7 cellular contexts compared by ENCODE assay signal in the genomic region with DNA sequence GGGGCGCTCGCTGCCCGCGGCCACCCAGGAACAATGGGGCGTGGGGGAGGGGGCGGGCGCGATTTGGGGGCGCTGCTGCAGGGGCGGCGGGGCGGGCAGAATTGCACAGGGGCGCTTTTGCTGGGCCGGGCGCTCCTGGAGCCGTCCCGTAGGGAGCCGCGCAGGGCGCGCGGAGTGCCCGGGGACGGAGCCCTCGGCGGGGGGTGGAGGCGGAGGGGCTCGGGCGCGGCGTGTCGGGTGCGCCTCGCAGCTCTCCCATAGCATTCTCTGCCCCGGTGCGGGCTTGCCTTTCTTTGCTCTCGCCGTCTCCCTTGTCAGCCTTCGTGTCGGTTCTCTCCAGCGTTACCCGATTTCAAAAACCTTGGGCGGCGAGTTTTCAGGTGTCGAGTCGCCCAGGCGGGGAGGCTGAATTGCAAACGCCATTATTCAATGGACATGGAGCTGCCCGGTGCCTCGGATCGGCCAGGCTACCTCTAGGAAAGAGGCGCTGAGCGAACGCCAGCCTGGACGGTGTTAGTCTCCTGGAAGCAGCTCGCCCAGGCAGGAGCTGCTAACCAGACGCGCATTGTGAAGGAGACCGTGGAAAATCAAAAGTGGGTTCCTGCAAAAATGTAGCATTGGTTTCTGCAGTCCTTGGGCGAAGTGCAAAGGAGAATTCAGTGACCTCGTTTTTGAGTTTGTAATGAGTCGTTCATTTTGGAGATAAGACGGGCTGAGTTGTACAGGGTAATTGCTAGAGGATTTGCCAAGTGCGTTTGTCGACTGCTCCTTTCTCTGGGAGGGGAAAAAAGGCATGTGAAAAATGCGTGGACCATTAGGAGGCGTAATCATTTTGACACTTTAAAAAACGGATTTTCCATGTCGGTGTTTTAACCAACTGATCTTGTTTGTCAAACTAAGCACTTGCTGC. TPM values are rescaled to one million over a fixed set of nuclear protein-coding genes. Genes with fewer than 3 reads are reported as not detected.
DNase-seq lines count a peak whose midpoint lies in the region; ATAC-seq and TF ChIP-seq lines count a peak whose summit lies in the region.

No MANE protein-coding gene starts in this region.

- no peaks in the 10 kb centered on the region for H3K36me3 Mint-ChIP-seq in activated naive CD4-positive, alpha-beta T cell treated with anti-CD3 and anti-CD28 coated beads, Interleukin-2, amount 10 ng/mL, durations not matched to agents 7 days and 5 days
- H3K36me3 Mint-ChIP-seq in glutamatergic neuron (ENCODE audit: unreplicated experiment): no peaks in the 10 kb centered on the region

- H3K9me3 Mint-ChIP-seq in activated naive CD4-positive, alpha-beta T cell treated with anti-CD3 and anti-CD28 coated beads, Interleukin-2, amount 10 ng/mL, durations not matched to agents 7 days and 5 days: no peaks in the 10 kb centered on the region
- H3K9me3 Mint-ChIP-seq in glutamatergic neuron (ENCODE audit: unreplicated experiment): peaks cover 12% of the 10 kb centered on the region

- H3K4me3 ChIP-seq in osteoblast (ENCODE audit: insufficient read depth, low read length): peak overlapping the region; percentile 59

- peak; percentile 32 for ATAC-seq in GM18505 (IDR thresholded peaks at IDR 0.05; ENCODE audit: unreplicated experiment)
- peak; percentile 34 for ATAC-seq in HG02885 (IDR thresholded peaks at IDR 0.05; ENCODE audit: poor library complexity, unreplicated experiment)
- ATAC-seq in GM18861 (IDR thresholded peaks at IDR 0.05; ENCODE audit: unreplicated experiment): no peak

- peak overlapping the region; percentile 71 for H3K4me2 ChIP-seq in osteoblast (ENCODE audit: insufficient read depth, low read length)

- H4K20me1 ChIP-seq in osteoblast (ENCODE audit: insufficient read depth, low read length): no peaks in the 10 kb centered on the region

- H3K4me3 Mint-ChIP-seq in activated naive CD4-positive, alpha-beta T cell treated with anti-CD3 and anti-CD28 coated beads, Interleukin-2, amount 10 ng/mL, durations not matched to agents 7 days and 5 days: peak overlapping the region; percentile 81
- peak overlapping the region; percentile 92 for H3K4me3 Mint-ChIP-seq in glutamatergic neuron (ENCODE audit: unreplicated experiment)

- no peak for TF ChIP-seq CTCF in glutamatergic neuron (IDR thresholded peaks at IDR 0.05; ENCODE audit: partially characterized antibody, unreplicated experiment)
- TF ChIP-seq CTCF in osteoblast (IDR thresholded peaks at IDR 0.05; ENCODE audit: extremely low read depth, low read depth, low read length): no peak

- CTCF ChIA-PET in activated naive CD4-positive, alpha-beta T cell treated with anti-CD3 and anti-CD28 coated beads, Interleukin-2, amount 10 ng/mL, durations not matched to agents 7 days and 5 days (lab: Charles Lee): interaction anchor here (0.6 to 2.1 kb wide), 3 partner anchors 10 to 999 kb away, joined by 3 to 8 read pairs (median 3); no protein-coding TSS in a partner anchor

- H3K27ac Mint-ChIP-seq in activated naive CD4-positive, alpha-beta T cell treated with anti-CD3 and anti-CD28 coated beads, Interleukin-2, amount 10 ng/mL, durations not matched to agents 7 days and 5 days: no peak overlapping the region
- peak overlapping the region; percentile 80 for H3K27ac Mint-ChIP-seq in glutamatergic neuron (ENCODE audit: unreplicated experiment)

- H3K4me1 ChIP-seq in osteoblast (ENCODE audit: insufficient read depth, low read length): peaks cover 2% of the 10 kb centered on the region

- peaks cover 21% of the 10 kb centered on the region for H3K4me1 Mint-ChIP-seq in activated naive CD4-positive, alpha-beta T cell treated with anti-CD3 and anti-CD28 coated beads, Interleukin-2, amount 10 ng/mL, durations not matched to agents 7 days and 5 days
- peaks cover 3% of the 10 kb centered on the region for H3K4me1 Mint-ChIP-seq in glutamatergic neuron (ENCODE audit: low read depth, unreplicated experiment)

- peak overlapping the region; percentile 47 for H2AFZ ChIP-seq in osteoblast (ENCODE audit: low read length)

- peaks cover 61% of the 10 kb centered on the region for H3K27me3 Mint-ChIP-seq in activated naive CD4-positive, alpha-beta T cell treated with anti-CD3 and anti-CD28 coated beads, Interleukin-2, amount 10 ng/mL, durations not matched to agents 7 days and 5 days
- H3K27me3 Mint-ChIP-seq in glutamatergic neuron (ENCODE audit: unreplicated experiment): peaks cover 14% of the 10 kb centered on the region

- DNase-seq in NCI-H774 (lab: John Stamatoyannopoulos, UW): peak; percentile 43
- peak; percentile 44 for DNase-seq in activated naive CD4-positive, alpha-beta T cell treated with anti-CD3 and anti-CD28 coated beads, Interleukin-2, amount 10 ng/mL, durations not matched to agents 7 days and 5 days
- DNase-seq in glutamatergic neuron: peak; percentile 58
- DNase-seq in osteoblast (ENCODE audit: insufficient read length, low spot score, missing footprints): peak; percentile 48

- H3K27ac ChIP-seq in osteoblast (ENCODE audit: low read depth, low read length): no peak overlapping the region

- TF ChIP-seq POLR2A in GM18505 (IDR thresholded peaks at IDR 0.05; ENCODE audit: borderline replicate concordance, extremely low read depth, insufficient read depth, insufficient read length): no peak

- H3K79me2 ChIP-seq in osteoblast (ENCODE audit: insufficient read depth, low read length): no peaks in the 10 kb centered on the region

- peaks cover 28% of the 10 kb centered on the region for H3K27me3 ChIP-seq in osteoblast (ENCODE audit: insufficient read depth, low read length)

- no peaks in the 10 kb centered on the region for H3K36me3 ChIP-seq in osteoblast (ENCODE audit: insufficient read depth, low read length)

- no peaks in the 10 kb centered on the region for H3K9me3 ChIP-seq in osteoblast (ENCODE audit: low read depth, low read length)

RNA-seq across cellular contexts. Expression of a gene that starts 0.6 kb away (rescaled TPM):
- total RNA-seq in glutamatergic neuron (ENCODE audit: unreplicated experiment) (54.9 TPM), osteoblast (under 0.01 and 0.36 TPM in 2 replicates)

Comparison
In these comparisons a context has a peak if more than half of its experiments do, and no peak if none do; other contexts are left out.
1. RNA of a gene that starts 0.6 kb away (total RNA-seq): 54.9 TPM in glutamatergic neuron (single experiment); under 0.01 to 0.36 TPM in osteoblast; every median in the first group is over 10 times any median in the second.
2. Peak in every context shown above with its lines, with median percentiles within 50 percentile points of each other: DNase-seq.